In genomic region chr15:32871887-32872286, GRCh38 we compare ENCODE assay signal across 2 cellular contexts.
TF ChIP-seq lines count a peak whose summit lies in the region.

No MANE protein-coding gene starts in this region.

TF ChIP-seq in SK-N-SH, 30 proteins besides CTCF, POLR2A, EP300 and RAD21:
- TF ChIP-seq, protein P1, sequence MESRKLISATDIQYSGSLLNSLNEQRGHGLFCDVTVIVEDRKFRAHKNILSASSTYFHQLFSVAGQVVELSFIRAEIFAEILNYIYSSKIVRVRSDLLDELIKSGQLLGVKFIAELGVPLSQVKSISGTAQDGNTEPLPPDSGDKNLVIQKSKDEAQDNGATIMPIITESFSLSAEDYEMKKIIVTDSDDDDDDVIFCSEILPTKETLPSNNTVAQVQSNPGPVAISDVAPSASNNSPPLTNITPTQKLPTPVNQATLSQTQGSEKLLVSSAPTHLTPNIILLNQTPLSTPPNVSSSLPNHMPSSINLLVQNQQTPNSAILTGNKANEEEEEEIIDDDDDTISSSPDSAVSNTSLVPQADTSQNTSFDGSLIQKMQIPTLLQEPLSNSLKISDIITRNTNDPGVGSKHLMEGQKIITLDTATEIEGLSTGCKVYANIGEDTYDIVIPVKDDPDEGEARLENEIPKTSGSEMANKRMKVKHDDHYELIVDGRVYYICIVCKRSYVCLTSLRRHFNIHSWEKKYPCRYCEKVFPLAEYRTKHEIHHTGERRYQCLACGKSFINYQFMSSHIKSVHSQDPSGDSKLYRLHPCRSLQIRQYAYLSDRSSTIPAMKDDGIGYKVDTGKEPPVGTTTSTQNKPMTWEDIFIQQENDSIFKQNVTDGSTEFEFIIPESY (IDR thresholded peaks at IDR 0.05; ENCODE audit: borderline replicate concordance, low read depth): no peak
- TF ChIP-seq FOSL2 (IDR thresholded peaks at IDR 0.05; ENCODE audit: borderline replicate concordance, low read depth) (no peak), SMC3 (IDR thresholded peaks at IDR 0.05; ENCODE audit: low read depth, low read length) (no peak), PBX3 (IDR thresholded peaks at IDR 0.05) (no peak), RCOR1 (IDR thresholded peaks at IDR 0.05; ENCODE audit: low read length) (no peak), MXI1 (IDR thresholded peaks at IDR 0.05; ENCODE audit: low read depth, low read length) (no peak), FOXJ3 (CRISPR knock-in tag; IDR thresholded peaks at IDR 0.05) (no peak), YY1 (IDR thresholded peaks at IDR 0.05; ENCODE audit: low read depth) (no peak), GATA2 (CRISPR knock-in tag; IDR thresholded peaks at IDR 0.05) (no peak), TCF12 (IDR thresholded peaks at IDR 0.05) (no peak), FOXM1 (IDR thresholded peaks at IDR 0.05; ENCODE audit: low read depth) (no peak), RXRA (IDR thresholded peaks at IDR 0.05; ENCODE audit: borderline replicate concordance, low read depth) (no peak), NRF1 (IDR thresholded peaks at IDR 0.05; ENCODE audit: low read depth, low read length) (no peak), MEF2A (IDR thresholded peaks at IDR 0.05; ENCODE audit: borderline replicate concordance, low read depth) (no peak), MAX (IDR thresholded peaks at IDR 0.05; ENCODE audit: low read depth) (no peak), TAF1 (IDR thresholded peaks at IDR 0.05; ENCODE audit: borderline replicate concordance, low read depth, low read length) (no peak)
- TF ChIP-seq, protein P2, sequence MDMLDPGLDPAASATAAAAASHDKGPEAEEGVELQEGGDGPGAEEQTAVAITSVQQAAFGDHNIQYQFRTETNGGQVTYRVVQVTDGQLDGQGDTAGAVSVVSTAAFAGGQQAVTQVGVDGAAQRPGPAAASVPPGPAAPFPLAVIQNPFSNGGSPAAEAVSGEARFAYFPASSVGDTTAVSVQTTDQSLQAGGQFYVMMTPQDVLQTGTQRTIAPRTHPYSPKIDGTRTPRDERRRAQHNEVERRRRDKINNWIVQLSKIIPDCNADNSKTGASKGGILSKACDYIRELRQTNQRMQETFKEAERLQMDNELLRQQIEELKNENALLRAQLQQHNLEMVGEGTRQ (IDR thresholded peaks at IDR 0.05; ENCODE audit: borderline replicate concordance, low read depth, low read length): no peak

TF ChIP-seq in SK-N-SH treated with all-trans-retinoic acid at 6 μM for 48 hours, 23 proteins besides CTCF, POLR2A, EP300 and RAD21:
- TF ChIP-seq ZNF70 (CRISPR knock-in tag; IDR thresholded peaks at IDR 0.05): no peak
- TF ChIP-seq ISL1 (CRISPR knock-in tag; IDR thresholded peaks at IDR 0.05): no peak
- TF ChIP-seq CSDC2 (CRISPR knock-in tag; IDR thresholded peaks at IDR 0.05): no peak
- no peak for TF ChIP-seq PPARA (CRISPR knock-in tag; IDR thresholded peaks at IDR 0.05; ENCODE audit: borderline replicate concordance)
- no peak for TF ChIP-seq SNAI2 (CRISPR knock-in tag; IDR thresholded peaks at IDR 0.05)
- no peak for TF ChIP-seq ZFP30 (CRISPR knock-in tag; IDR thresholded peaks at IDR 0.05)
- no peak for TF ChIP-seq CSRNP3 (CRISPR knock-in tag; IDR thresholded peaks at IDR 0.05)
- no peak for TF ChIP-seq ESRRG (CRISPR knock-in tag; IDR thresholded peaks at IDR 0.05)
- no peak for TF ChIP-seq TOX (CRISPR knock-in tag; IDR thresholded peaks at IDR 0.05; ENCODE audit: borderline replicate concordance)
- no peak for TF ChIP-seq ZNF8 (CRISPR knock-in tag; IDR thresholded peaks at IDR 0.05)
- no peak for TF ChIP-seq ZC3H10 (CRISPR knock-in tag; IDR thresholded peaks at IDR 0.05)
- TF ChIP-seq, protein P3, sequence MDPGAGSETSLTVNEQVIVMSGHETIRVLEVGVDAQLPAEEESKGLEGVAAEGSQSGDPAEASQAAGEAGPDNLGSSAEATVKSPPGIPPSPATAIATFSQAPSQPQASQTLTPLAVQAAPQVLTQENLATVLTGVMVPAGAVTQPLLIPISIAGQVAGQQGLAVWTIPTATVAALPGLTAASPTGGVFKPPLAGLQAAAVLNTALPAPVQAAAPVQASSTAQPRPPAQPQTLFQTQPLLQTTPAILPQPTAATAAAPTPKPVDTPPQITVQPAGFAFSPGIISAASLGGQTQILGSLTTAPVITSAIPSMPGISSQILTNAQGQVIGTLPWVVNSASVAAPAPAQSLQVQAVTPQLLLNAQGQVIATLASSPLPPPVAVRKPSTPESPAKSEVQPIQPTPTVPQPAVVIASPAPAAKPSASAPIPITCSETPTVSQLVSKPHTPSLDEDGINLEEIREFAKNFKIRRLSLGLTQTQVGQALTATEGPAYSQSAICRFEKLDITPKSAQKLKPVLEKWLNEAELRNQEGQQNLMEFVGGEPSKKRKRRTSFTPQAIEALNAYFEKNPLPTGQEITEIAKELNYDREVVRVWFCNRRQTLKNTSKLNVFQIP (CRISPR knock-in tag; IDR thresholded peaks at IDR 0.05; ENCODE audit: borderline replicate concordance, low read depth): no peak
- no peak for TF ChIP-seq ZNF565 (CRISPR knock-in tag; conservative IDR thresholded peaks at IDR 0.05; ENCODE audit: low read depth)
- TF ChIP-seq RARB (CRISPR knock-in tag; IDR thresholded peaks at IDR 0.05): no peak
- TF ChIP-seq BACH2 (CRISPR knock-in tag; IDR thresholded peaks at IDR 0.05; ENCODE audit: borderline replicate concordance): no peak
- TF ChIP-seq ARNTL (CRISPR knock-in tag; IDR thresholded peaks at IDR 0.05; ENCODE audit: borderline replicate concordance, low read depth): no peak
- TF ChIP-seq, protein P4, sequence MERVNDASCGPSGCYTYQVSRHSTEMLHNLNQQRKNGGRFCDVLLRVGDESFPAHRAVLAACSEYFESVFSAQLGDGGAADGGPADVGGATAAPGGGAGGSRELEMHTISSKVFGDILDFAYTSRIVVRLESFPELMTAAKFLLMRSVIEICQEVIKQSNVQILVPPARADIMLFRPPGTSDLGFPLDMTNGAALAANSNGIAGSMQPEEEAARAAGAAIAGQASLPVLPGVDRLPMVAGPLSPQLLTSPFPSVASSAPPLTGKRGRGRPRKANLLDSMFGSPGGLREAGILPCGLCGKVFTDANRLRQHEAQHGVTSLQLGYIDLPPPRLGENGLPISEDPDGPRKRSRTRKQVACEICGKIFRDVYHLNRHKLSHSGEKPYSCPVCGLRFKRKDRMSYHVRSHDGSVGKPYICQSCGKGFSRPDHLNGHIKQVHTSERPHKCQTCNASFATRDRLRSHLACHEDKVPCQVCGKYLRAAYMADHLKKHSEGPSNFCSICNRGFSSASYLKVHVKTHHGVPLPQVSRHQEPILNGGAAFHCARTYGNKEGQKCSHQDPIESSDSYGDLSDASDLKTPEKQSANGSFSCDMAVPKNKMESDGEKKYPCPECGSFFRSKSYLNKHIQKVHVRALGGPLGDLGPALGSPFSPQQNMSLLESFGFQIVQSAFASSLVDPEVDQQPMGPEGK (CRISPR knock-in tag; IDR thresholded peaks at IDR 0.05; ENCODE audit: borderline replicate concordance): no peak
- TF ChIP-seq, protein P5, sequence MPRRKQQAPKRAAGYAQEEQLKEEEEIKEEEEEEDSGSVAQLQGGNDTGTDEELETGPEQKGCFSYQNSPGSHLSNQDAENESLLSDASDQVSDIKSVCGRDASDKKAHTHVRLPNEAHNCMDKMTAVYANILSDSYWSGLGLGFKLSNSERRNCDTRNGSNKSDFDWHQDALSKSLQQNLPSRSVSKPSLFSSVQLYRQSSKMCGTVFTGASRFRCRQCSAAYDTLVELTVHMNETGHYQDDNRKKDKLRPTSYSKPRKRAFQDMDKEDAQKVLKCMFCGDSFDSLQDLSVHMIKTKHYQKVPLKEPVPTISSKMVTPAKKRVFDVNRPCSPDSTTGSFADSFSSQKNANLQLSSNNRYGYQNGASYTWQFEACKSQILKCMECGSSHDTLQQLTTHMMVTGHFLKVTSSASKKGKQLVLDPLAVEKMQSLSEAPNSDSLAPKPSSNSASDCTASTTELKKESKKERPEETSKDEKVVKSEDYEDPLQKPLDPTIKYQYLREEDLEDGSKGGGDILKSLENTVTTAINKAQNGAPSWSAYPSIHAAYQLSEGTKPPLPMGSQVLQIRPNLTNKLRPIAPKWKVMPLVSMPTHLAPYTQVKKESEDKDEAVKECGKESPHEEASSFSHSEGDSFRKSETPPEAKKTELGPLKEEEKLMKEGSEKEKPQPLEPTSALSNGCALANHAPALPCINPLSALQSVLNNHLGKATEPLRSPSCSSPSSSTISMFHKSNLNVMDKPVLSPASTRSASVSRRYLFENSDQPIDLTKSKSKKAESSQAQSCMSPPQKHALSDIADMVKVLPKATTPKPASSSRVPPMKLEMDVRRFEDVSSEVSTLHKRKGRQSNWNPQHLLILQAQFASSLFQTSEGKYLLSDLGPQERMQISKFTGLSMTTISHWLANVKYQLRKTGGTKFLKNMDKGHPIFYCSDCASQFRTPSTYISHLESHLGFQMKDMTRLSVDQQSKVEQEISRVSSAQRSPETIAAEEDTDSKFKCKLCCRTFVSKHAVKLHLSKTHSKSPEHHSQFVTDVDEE (CRISPR knock-in tag; IDR thresholded peaks at IDR 0.05): no peak
- no peak for TF ChIP-seq GLIS3 (CRISPR knock-in tag; IDR thresholded peaks at IDR 0.05)
- no peak for TF ChIP-seq OSR1 (CRISPR knock-in tag; IDR thresholded peaks at IDR 0.05)
